In the genomic region with DNA sequence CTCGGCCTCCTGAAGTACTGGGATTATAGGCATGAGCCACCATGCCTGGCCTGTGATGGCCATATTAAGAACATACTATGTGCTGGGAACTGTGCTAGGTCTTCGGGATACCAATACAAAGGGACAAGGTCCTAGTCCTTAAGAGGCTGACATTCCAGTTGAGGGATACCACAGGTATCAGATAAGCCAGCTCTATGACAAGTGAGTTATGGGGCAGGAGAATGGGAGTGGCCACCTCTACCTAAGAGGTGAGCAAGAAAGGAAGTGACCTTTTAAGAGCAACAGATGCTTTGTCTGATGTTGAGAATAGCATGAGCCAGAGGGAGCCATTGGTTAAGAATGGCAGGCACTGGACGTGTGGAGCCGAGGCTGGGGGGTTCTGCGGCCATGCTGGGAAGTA, we compare ENCODE assay signal across 27 cellular contexts.
"Had no signal": no experiment of that assay in that cellular context is flagged by ENCODE, and none has a peak within 500 bp of the region (broad histone marks: within the 10 kb centered on the region; RNA-seq: fewer than 3 reads in every experiment).

No MANE protein-coding gene starts in this region.

- DNase-seq: dermis blood vessel endothelial cell; effector memory CD8-positive, alpha-beta T cell; hypothalamus; immature natural killer cell; islet precursor cell; mammary epithelial cell; naive B cell; stimulated activated CD4-positive, alpha-beta T cell treated with anti-CD3 and anti-CD28 coated beads, Interleukin-12 subunit alpha, Interleukin-12 subunit beta, amount 100 ng/mL, for 4 hours; stimulated activated CD4-positive, alpha-beta T cell treated with anti-CD3 and anti-CD28 coated beads, Interleukin-1b, Interleukin-23, amount 100 ng/mL, for 48 hours; stimulated activated CD4-positive, alpha-beta T cell treated with anti-CD3 and anti-CD28 coated beads, Interleukin-4, amount 100 ng/mL, for 1 hour; stimulated activated CD8-positive, alpha-beta memory T cell treated with anti-CD3 and anti-CD28 coated beads, Interleukin-4, amount 100 ng/mL, for 48 hours; stimulated activated naive CD4-positive, alpha-beta T cell; stimulated activated naive CD8-positive, alpha-beta T cell treated with anti-CD3 and anti-CD28 coated beads, Interleukin-15, amount 100 ng/mL, for 72 hours; upper lobe of left lung had no signal

- H3K36me3 ChIP-seq: prostate gland had no signal

- H3K9me3 ChIP-seq: prostate gland, right atrium auricular region, suprapubic skin, upper lobe of left lung had no signal

- H3K4me2 ChIP-seq: smooth muscle cell had no signal

- H3K4me3 ChIP-seq: coronary artery, prostate gland, right atrium auricular region, smooth muscle cell, suprapubic skin, upper lobe of left lung had no signal

- H3K9ac ChIP-seq: parathyroid adenoma had no signal

- H3K27ac Mint-ChIP-seq: effector memory CD8-positive, alpha-beta T cell; immature natural killer cell; natural killer cell treated with Interleukin-12 subunit alpha and Interleukin-12 subunit beta and Interleukin-15 and Interleukin-18, amount 100 ng/mL, for 72 hours had no signal

- H3K4me1 ChIP-seq: parathyroid adenoma, prostate gland, right atrium auricular region had no signal

- H3K79me2 ChIP-seq: parathyroid adenoma had no signal

- H3K4me3 Mint-ChIP-seq: effector memory CD8-positive, alpha-beta T cell; immature natural killer cell; naive B cell; natural killer cell treated with Interleukin-12 subunit alpha and Interleukin-12 subunit beta and Interleukin-15 and Interleukin-18, amount 100 ng/mL, for 72 hours; neural crest cell; stimulated activated naive CD8-positive, alpha-beta T cell treated with anti-CD3 and anti-CD28 coated beads, Interleukin-15, amount 100 ng/mL, for 72 hours had no signal

- H2AFZ ChIP-seq: parathyroid adenoma had no signal

- ATAC-seq: effector memory CD8-positive, alpha-beta T cell; left lobe of liver; sciatic nerve; stimulated activated naive CD8-positive, alpha-beta T cell treated with anti-CD3 and anti-CD28 coated beads, Interleukin-15, amount 100 ng/mL, for 72 hours had no signal

- FAIRE-seq: endometrium, frontal cortex, urothelium cell line had no signal

- H3K27me3 ChIP-seq: right atrium auricular region, suprapubic skin, upper lobe of left lung had no signal

- H3K9me3 Mint-ChIP-seq: effector memory CD8-positive, alpha-beta T cell; naive B cell; natural killer cell treated with Interleukin-12 subunit alpha and Interleukin-12 subunit beta and Interleukin-15 and Interleukin-18, amount 100 ng/mL, for 72 hours; neural crest cell; stimulated activated naive CD8-positive, alpha-beta T cell treated with anti-CD3 and anti-CD28 coated beads, Interleukin-15, amount 100 ng/mL, for 72 hours had no signal

- H3K27ac ChIP-seq: coronary artery, parathyroid adenoma, prostate gland, right atrium auricular region, suprapubic skin, upper lobe of left lung had no signal
